1 cellular context compared by ENCODE assay signal in genomic region chr3:52454938-52455282, GRCh38.
TF ChIP-seq lines count a peak whose summit lies in the region.

No MANE protein-coding gene starts in this region.

TF ChIP-seq in IMR-90, 13 proteins besides CTCF, POLR2A, EP300 and RAD21:
- no peak for TF ChIP-seq RFX5 (IDR thresholded peaks at IDR 0.05; ENCODE audit: low read depth, low read length)
- no peak for TF ChIP-seq MXI1 (IDR thresholded peaks at IDR 0.05; ENCODE audit: borderline replicate concordance, low read depth, low read length)
- no peak for TF ChIP-seq MAFK (IDR thresholded peaks at IDR 0.05; ENCODE audit: low read depth, low read length)
- no peak for TF ChIP-seq MAZ (IDR thresholded peaks at IDR 0.05; ENCODE audit: borderline replicate concordance, low read depth, low read length)
- no peak for TF ChIP-seq FOS (IDR thresholded peaks at IDR 0.05; ENCODE audit: low read depth, low read length)
- TF ChIP-seq ELK1 (IDR thresholded peaks at IDR 0.05; ENCODE audit: borderline replicate concordance, low read depth, low read length) = no peak
- TF ChIP-seq CEBPB (IDR thresholded peaks at IDR 0.05; ENCODE audit: low read depth, low read length) = no peak
- no peak for TF ChIP-seq CHD1 (IDR thresholded peaks at IDR 0.05; ENCODE audit: low read depth, low read length)
- no peak for TF ChIP-seq RCOR1 (IDR thresholded peaks at IDR 0.05; ENCODE audit: insufficient replicate concordance, low read length)
- TF ChIP-seq BHLHE40 (IDR thresholded peaks at IDR 0.05; ENCODE audit: low read depth, low read length) = no peak
- TF ChIP-seq USF2 (IDR thresholded peaks at IDR 0.05; ENCODE audit: low read depth, low read length) = no peak
TF ChIP-seq in IMR-90: peak in this region for 0.
